Comparison of ENCODE assay signal across 1 cellular context in the genomic region with DNA sequence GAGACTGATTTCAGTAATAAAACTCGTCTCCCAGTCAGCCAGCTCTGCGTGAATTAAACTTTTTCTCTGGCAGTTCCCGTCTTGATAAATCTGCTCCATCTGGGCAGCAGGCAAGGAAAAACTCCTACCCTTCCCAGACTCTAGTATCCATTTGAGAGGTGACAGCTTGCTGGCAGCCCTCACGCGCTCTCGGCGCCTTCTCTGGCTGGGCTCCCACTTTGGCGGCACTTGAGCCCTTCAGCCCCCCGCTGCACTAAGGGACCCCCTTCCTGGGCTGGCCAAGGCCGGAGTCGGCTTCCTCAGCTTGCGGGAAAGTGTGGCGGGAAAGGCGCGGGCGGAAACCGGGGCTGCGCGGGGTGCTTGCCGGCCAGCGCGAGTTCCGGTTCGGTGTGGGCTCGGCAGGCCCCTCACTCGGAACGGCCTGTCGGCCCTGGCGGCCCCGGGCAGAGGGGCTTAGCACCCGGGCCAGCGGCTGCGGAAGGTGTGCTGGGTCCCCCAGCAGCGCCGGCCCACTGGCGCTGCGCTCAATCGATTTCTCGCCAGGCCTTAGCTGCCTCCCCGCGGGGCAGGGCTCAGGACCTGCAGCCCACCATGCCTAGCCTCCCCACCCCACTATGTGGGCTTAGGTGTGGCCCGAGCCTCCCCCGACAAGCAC.
TF ChIP-seq lines count a peak whose summit lies in the region.

No MANE protein-coding gene starts in this region.

TF ChIP-seq in IMR-90, 13 proteins besides CTCF, POLR2A, EP300 and RAD21:
- TF ChIP-seq MAZ (IDR thresholded peaks at IDR 0.05; ENCODE audit: borderline replicate concordance, low read depth, low read length), result no peak
